Comparison of ENCODE assay signal across 9 cellular contexts in genomic region chr13:102555914-102556553, GRCh38. TPM values are rescaled to one million over a fixed set of nuclear protein-coding genes. Genes with fewer than 3 reads are reported as not detected.
DNase-seq lines count a peak whose midpoint lies in the region; ATAC-seq, FAIRE-seq and TF ChIP-seq lines count a peak whose summit lies in the region.
"Had no signal": no experiment of that assay in that cellular context is flagged by ENCODE, and none has a peak within 500 bp of the region (broad histone marks: within the 10 kb centered on the region; RNA-seq: fewer than 3 reads in every experiment).

No MANE protein-coding gene starts in this region.

- H3K79me2 ChIP-seq in OCI-LY1 (ENCODE audit: insufficient read depth, low read length): no peaks in the 10 kb centered on the region

- TF ChIP-seq CTCF in OCI-LY1 (IDR thresholded peaks at IDR 0.05; ENCODE audit: low read length): peak; percentile 78

- no peaks in the 10 kb centered on the region for H3K36me3 ChIP-seq in OCI-LY1 (ENCODE audit: insufficient read depth, low read length)

- H4K20me1 ChIP-seq in OCI-LY1 (ENCODE audit: insufficient read depth, low read length): no peaks in the 10 kb centered on the region

- H3K27me3 ChIP-seq in OCI-LY1 (ENCODE audit: insufficient read depth, low read length): no peaks in the 10 kb centered on the region

- H2AFZ ChIP-seq in OCI-LY1 (ENCODE audit: low read length): no peak overlapping the region

- no peak overlapping the region for H3K9ac ChIP-seq in OCI-LY1 (ENCODE audit: low read length)

- no peaks in the 10 kb centered on the region for H3K9me2 ChIP-seq in OCI-LY1 (ENCODE audit: low read depth, low read length)

- H3K27ac ChIP-seq in OCI-LY1 (ENCODE audit: low read depth, low read length, poor library complexity, severe bottlenecking): no peak overlapping the region

- ATAC-seq in GM18861 (IDR thresholded peaks at IDR 0.05; ENCODE audit: unreplicated experiment) (peak; percentile 71), HG03571 (IDR thresholded peaks at IDR 0.05; ENCODE audit: unreplicated experiment) (peak; percentile 66)

- no peaks in the 10 kb centered on the region for H3F3A ChIP-seq in OCI-LY1 (ENCODE audit: insufficient read depth, low read length)

- no peak overlapping the region for H3K4me2 ChIP-seq in OCI-LY1 (ENCODE audit: low read length)

- DNase-seq in Caki2 (ENCODE audit: low read depth) (peak; percentile 43), dermis blood vessel endothelial cell (peak; percentile 65), myocyte (ENCODE audit: low read depth) (peak; percentile 65), GM12892 (ENCODE audit: insufficient read length) (no peak)
- no peak for DNase-seq in stimulated activated CD4-positive, alpha-beta T cell treated with anti-CD3 and anti-CD28 coated beads, Interleukin-2, amount 100 ng/mL, for 48 hours
- DNase-seq: activated B cell treated with CpG ODN at 0.5 μM for 24 hours had no signal

- H3K9me3 ChIP-seq in OCI-LY1 (ENCODE audit: low read length): no peaks in the 10 kb centered on the region

- no peak for FAIRE-seq in GM12892 (lab: Jason Lieb, UNC)

- no peaks in the 10 kb centered on the region for H3K4me1 ChIP-seq in OCI-LY1 (ENCODE audit: insufficient read depth, low read length, severe bottlenecking)

- TF ChIP-seq POLR2A in GM12892 (IDR thresholded peaks at IDR 0.05; ENCODE audit: low read depth, low read length): no peak

- in situ Hi-C loops in Caki2 (cut with HindIII; ENCODE audit: low pct_unique_long_range_greater_than_20kb, low sequenced_read_pairs): no loop called here

- no peak overlapping the region for H3K4me3 ChIP-seq in OCI-LY1 (ENCODE audit: low read depth, low read length, poor library complexity, severe bottlenecking)

RNA-seq across cellular contexts. Expression of gene TPP2, which starts 40.8 kb away (rescaled TPM):
- total RNA-seq in Caki2 (2014; rRNA removed; shearing (Covaris generic); ENCODE audit: low replicate concordance): 18.7 and 19.5 TPM in 2 replicates
- 61.1 and 75.2 TPM in 2 replicates for total RNA-seq in dermis blood vessel endothelial cell
- total RNA-seq in myocyte: 49.3 and 54.6 TPM in 2 replicates
- polyA plus RNA-seq in myocyte (2012): 11.4 TPM
- polyA plus RNA-seq in GM12892 (2012; ENCODE audit: missing spikeins): 47.7 TPM

Comparison
In these comparisons a context has a peak if more than half of its experiments do, and no peak if none do; other contexts are left out.
1. DNase-seq: peak in Caki2 (single experiment), dermis blood vessel endothelial cell (single experiment) and myocyte (single experiment); none in stimulated activated CD4-positive, alpha-beta T cell treated with anti-CD3 and anti-CD28 coated beads, Interleukin-2, amount 100 ng/mL, for 48 hours (0 of 2) and GM12892 (single experiment).